In the genomic region with DNA sequence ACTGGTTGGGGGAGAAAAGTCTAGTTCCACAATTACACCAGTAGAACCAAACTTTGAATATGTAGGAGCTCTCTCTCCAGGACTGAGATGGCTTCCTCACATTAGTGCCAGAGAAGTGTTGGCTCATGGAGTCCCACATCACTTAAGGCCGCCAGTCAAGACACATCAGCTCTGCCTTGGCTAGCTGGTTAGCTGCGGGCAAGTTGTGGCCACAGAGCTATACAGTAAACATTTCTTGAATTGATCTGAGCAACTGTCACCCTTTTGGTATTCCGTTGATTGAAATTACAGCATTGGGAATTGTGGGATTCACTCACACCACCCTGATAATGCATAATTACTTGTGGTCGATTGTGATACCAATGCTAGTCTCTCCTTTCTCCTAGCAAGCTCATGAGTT, we compare ENCODE assay signal across 24 cellular contexts.
"Had no signal": no experiment of that assay in that cellular context is flagged by ENCODE, and none has a peak within 500 bp of the region (broad histone marks: within the 10 kb centered on the region; RNA-seq: fewer than 3 reads in every experiment).

No MANE protein-coding gene starts in this region.

- H3K4me3 ChIP-seq: left lung, lower lobe of right lung, pancreas, prostate gland, spleen, testis, thyroid gland, transverse colon, upper lobe of right lung had no signal

- ATAC-seq: left colon; left lung; lower lobe of right lung; naive thymus-derived CD8-positive, alpha-beta T cell; pancreas; right cardiac atrium; sciatic nerve; stimulated activated effector memory CD8-positive, alpha-beta T cell treated with anti-CD3 and anti-CD28 coated beads, Interleukin-12 subunit alpha, Interleukin-12 subunit beta, amount 100 ng/mL, for 72 hours; upper lobe of right lung had no signal

- DNase-seq: hypothalamus; immature natural killer cell; kidney; left colon; left lung; lower lobe of right lung; mammary epithelial cell; mesenchymal stem cell; naive thymus-derived CD8-positive, alpha-beta T cell; pancreas; posterior cingulate gyrus; retina; right cardiac atrium; small intestine; spleen; stimulated activated CD4-positive, alpha-beta T cell treated with anti-CD3 and anti-CD28 coated beads, Interleukin-4, amount 100 ng/mL, for 24 hours; stimulated activated naive CD4-positive, alpha-beta T cell; testis; thyroid gland; transverse colon; upper lobe of right lung had no signal

- H3K27ac ChIP-seq: left lung, lower lobe of right lung, pancreas, prostate gland, spleen, testis, thyroid gland, transverse colon, upper lobe of right lung had no signal

- H3K9me3 ChIP-seq: left lung, lower lobe of right lung, pancreas, prostate gland, spleen, testis, thyroid gland, transverse colon, upper lobe of right lung had no signal

- H3K36me3 ChIP-seq: left lung, lower lobe of right lung, pancreas, prostate gland, spleen, thyroid gland, transverse colon, upper lobe of right lung had no signal

- H3K4me1 ChIP-seq: left lung, lower lobe of right lung, pancreas, prostate gland, spleen, transverse colon, upper lobe of right lung had no signal

- H3K27me3 ChIP-seq: left lung, pancreas, spleen, testis, thyroid gland, transverse colon, upper lobe of right lung had no signal
